Comparison of ENCODE assay signal across 14 cellular contexts in genomic region chr13:40186636-40187323, GRCh38.
A peak's percentile ranks its signal among the peaks of the same experiment; 100 is the strongest.
DNase-seq lines count a peak whose midpoint lies in the region; ATAC-seq and TF ChIP-seq lines count a peak whose summit lies in the region.
"Had no signal": no experiment of that assay in that cellular context is flagged by ENCODE, and none has a peak within 500 bp of the region (broad histone marks: within the 10 kb centered on the region; RNA-seq: fewer than 3 reads in every experiment).

No MANE protein-coding gene starts in this region.

- H3K4me3 ChIP-seq in GM23338 (no peak overlapping the region), neural progenitor cell (no peak overlapping the region), HAP-1 (no peak overlapping the region)
- H3K4me3 ChIP-seq: stomach had no signal

- TF ChIP-seq CTCF in GM23338 (conservative IDR thresholded peaks at IDR 0.05; ENCODE audit: low read depth in 2 of 2) (no peak), neural progenitor cell (IDR thresholded peaks at IDR 0.05) (no peak)

- no peaks in the 10 kb centered on the region for H3K9me2 ChIP-seq in GM23338 (ENCODE audit: insufficient read depth)

- peaks cover 76% of the 10 kb centered on the region for H3K4me1 Mint-ChIP-seq in activated CD4-positive, alpha-beta T cell treated with anti-CD3 and anti-CD28 coated beads, Interleukin-2, amount 10 ng/mL, durations not matched to agents 7 days and 5 days
- peaks cover 26% of the 10 kb centered on the region for H3K4me1 Mint-ChIP-seq in GM23338
- H3K4me1 Mint-ChIP-seq in activated naive CD8-positive, alpha-beta T cell (ENCODE audit: low read depth) = peaks cover 91% of the 10 kb centered on the region
- H3K4me1 Mint-ChIP-seq in neural progenitor cell = peaks cover 40% of the 10 kb centered on the region

- H3K4me2 ChIP-seq in GM23338 (no peak overlapping the region), neural progenitor cell (no peak overlapping the region)
- H3K4me2 ChIP-seq: KMS-11 had no signal

- peaks cover 22% of the 10 kb centered on the region for H3K36me3 Mint-ChIP-seq in activated CD4-positive, alpha-beta T cell treated with anti-CD3 and anti-CD28 coated beads, Interleukin-2, amount 10 ng/mL, durations not matched to agents 7 days and 5 days (ENCODE audit: low read depth)
- H3K36me3 Mint-ChIP-seq in GM23338 (ENCODE audit: low read depth) (no peaks in the 10 kb centered on the region), neural progenitor cell (no peaks in the 10 kb centered on the region)
- peaks cover 7% of the 10 kb centered on the region for H3K36me3 Mint-ChIP-seq in activated naive CD8-positive, alpha-beta T cell
- H3K36me3 Mint-ChIP-seq: memory B cell had no signal

- peaks cover 9% of the 10 kb centered on the region; the same call in 1 of the 2 replicates for H3K4me1 ChIP-seq in GM23338 (ENCODE audit: insufficient read depth)
- peaks cover 37% of the 10 kb centered on the region for H3K4me1 ChIP-seq in neural progenitor cell
- H3K4me1 ChIP-seq in HAP-1 = peaks cover 19% of the 10 kb centered on the region

- H3K9me3 ChIP-seq in neural progenitor cell (ENCODE audit: low read depth) (no peaks in the 10 kb centered on the region), HAP-1 (no peaks in the 10 kb centered on the region)
- H3K9me3 ChIP-seq: stomach had no signal

- POLR2A ChIA-PET in activated CD4-positive, alpha-beta T cell treated with anti-CD3 and anti-CD28 coated beads, Interleukin-2, amount 10 ng/mL, durations not matched to agents 7 days and 5 days (lab: Charles Lee) = no interaction called here

- no peak for ATAC-seq in GM23338
- ATAC-seq: PC-3 had no signal

- H3F3A ChIP-seq in GM23338 (replicated peaks; ENCODE audit: low read depth) = no peaks in the 10 kb centered on the region
- H3F3A ChIP-seq in neural progenitor cell (ENCODE audit: low read depth) = peaks cover 19% of the 10 kb centered on the region

- H3K4me3 Mint-ChIP-seq in activated CD4-positive, alpha-beta T cell treated with anti-CD3 and anti-CD28 coated beads, Interleukin-2, amount 10 ng/mL, durations not matched to agents 7 days and 5 days = peak overlapping the region; percentile 51
- H3K4me3 Mint-ChIP-seq in GM23338 (no peak overlapping the region), neural progenitor cell (no peak overlapping the region)
- H3K4me3 Mint-ChIP-seq in activated naive CD8-positive, alpha-beta T cell = peak overlapping the region; percentile 57
- H3K4me3 Mint-ChIP-seq: memory B cell had no signal

- H4K20me1 ChIP-seq in GM23338 (replicated peaks; ENCODE audit: insufficient read depth) (no peaks in the 10 kb centered on the region), neural progenitor cell (ENCODE audit: low read depth) (no peaks in the 10 kb centered on the region)

- H3K27me3 ChIP-seq in GM23338 (ENCODE audit: insufficient read depth) (no peaks in the 10 kb centered on the region), neural progenitor cell (no peaks in the 10 kb centered on the region), HAP-1 (ENCODE audit: low read depth) (no peaks in the 10 kb centered on the region)
- H3K27me3 ChIP-seq: stomach had no signal

- H3K79me2 ChIP-seq in GM23338 (replicated peaks; ENCODE audit: insufficient read depth) (no peaks in the 10 kb centered on the region), neural progenitor cell (ENCODE audit: low read depth) (no peaks in the 10 kb centered on the region)

- H3K27me3 Mint-ChIP-seq in activated CD4-positive, alpha-beta T cell treated with anti-CD3 and anti-CD28 coated beads, Interleukin-2, amount 10 ng/mL, durations not matched to agents 7 days and 5 days = no peaks in the 10 kb centered on the region
- H3K27me3 Mint-ChIP-seq in GM23338 (ENCODE audit: insufficient read depth, low read depth, poor library complexity) (peaks cover 3% of the 10 kb centered on the region), neural progenitor cell (ENCODE audit: insufficient read depth, low read depth) (peaks cover 3% of the 10 kb centered on the region)
- no peaks in the 10 kb centered on the region for H3K27me3 Mint-ChIP-seq in activated naive CD8-positive, alpha-beta T cell
- H3K27me3 Mint-ChIP-seq: memory B cell had no signal

- peak overlapping the region; percentile 95 for H3K27ac Mint-ChIP-seq in activated CD4-positive, alpha-beta T cell treated with anti-CD3 and anti-CD28 coated beads, Interleukin-2, amount 10 ng/mL, durations not matched to agents 7 days and 5 days
- H3K27ac Mint-ChIP-seq in GM23338 = no peak overlapping the region
- peak overlapping the region; percentile 67 for H3K27ac Mint-ChIP-seq in activated naive CD8-positive, alpha-beta T cell
- H3K27ac Mint-ChIP-seq in neural progenitor cell = peak overlapping the region; percentile 65
- H3K27ac Mint-ChIP-seq: memory B cell had no signal

- CTCF ChIA-PET in activated CD4-positive, alpha-beta T cell treated with anti-CD3 and anti-CD28 coated beads, Interleukin-2, amount 10 ng/mL, durations not matched to agents 7 days and 5 days (lab: Charles Lee) = interaction anchor here (0.6 to 1.9 kb wide), 9 partner anchors 12 to 411 kb away, joined by 3 to 8 read pairs (median 3); no protein-coding TSS in a partner anchor

- no peak for DNase-seq in activated CD4-positive, alpha-beta T cell treated with anti-CD3 and anti-CD28 coated beads, Interleukin-2, amount 10 ng/mL, durations not matched to agents 7 days and 5 days
- no peak for DNase-seq in activated CD4-positive, alpha-beta T cell treated with anti-CD3 and anti-CD28 coated beads for 1 hour
- DNase-seq in GM23338 (ENCODE audit: low spot score) = no peak
- no peak for DNase-seq in neural progenitor cell (ENCODE audit: low spot score)
- DNase-seq in HAP-1 (ENCODE audit: low spot score in 2 of 2) = no peak
- DNase-seq in kidney tubule cell (ENCODE audit: low spot score) = no peak
- DNase-seq in dermis blood vessel endothelial cell = no peak
- DNase-seq: amygdala, NCI-H1092, PC-3, stomach had no signal

- peaks cover 9% of the 10 kb centered on the region for H3K9me3 Mint-ChIP-seq in activated CD4-positive, alpha-beta T cell treated with anti-CD3 and anti-CD28 coated beads, Interleukin-2, amount 10 ng/mL, durations not matched to agents 7 days and 5 days
- no peaks in the 10 kb centered on the region for H3K9me3 Mint-ChIP-seq in GM23338
- H3K9me3 Mint-ChIP-seq in activated naive CD8-positive, alpha-beta T cell (ENCODE audit: low read depth) = no peaks in the 10 kb centered on the region
- no peaks in the 10 kb centered on the region for H3K9me3 Mint-ChIP-seq in neural progenitor cell
- H3K9me3 Mint-ChIP-seq: memory B cell had no signal

- in situ Hi-C loops in HAP-1 (cut with MboI; ENCODE audit: low sequenced_read_pairs) = no loop called here

- no peak overlapping the region for H3K9ac ChIP-seq in neural progenitor cell
- H3K9ac ChIP-seq: KMS-11 had no signal

- H2AFZ ChIP-seq in GM23338 = 0 out of 2 replicates have a peak overlapping the region, but pooled peaks have one; percentile 14
- no peak overlapping the region for H2AFZ ChIP-seq in neural progenitor cell (replicated peaks)

- H3K36me3 ChIP-seq in GM23338 (ENCODE audit: insufficient read depth) (no peaks in the 10 kb centered on the region), neural progenitor cell (no peaks in the 10 kb centered on the region), HAP-1 (replicated peaks) (no peaks in the 10 kb centered on the region)
- H3K36me3 ChIP-seq: stomach had no signal

- H3K27ac ChIP-seq in GM23338 (ENCODE audit: low read depth) = no peak overlapping the region
- no peak overlapping the region for H3K27ac ChIP-seq in neural progenitor cell
- H3K27ac ChIP-seq: KMS-11 had no signal

TF ChIP-seq in GM23338, 12 proteins besides CTCF, POLR2A, EP300 and RAD21:
- no peak for TF ChIP-seq ZNF331 (CRISPR knock-in tag; IDR thresholded peaks at IDR 0.05; ENCODE audit: low read depth)
- TF ChIP-seq EZH2 (IDR thresholded peaks at IDR 0.05; ENCODE audit: low read depth, unreplicated experiment) = no peak
- TF ChIP-seq POLR2AphosphoS5 (IDR thresholded peaks at IDR 0.05; ENCODE audit: low read depth) = no peak
- TF ChIP-seq, protein P1, sequence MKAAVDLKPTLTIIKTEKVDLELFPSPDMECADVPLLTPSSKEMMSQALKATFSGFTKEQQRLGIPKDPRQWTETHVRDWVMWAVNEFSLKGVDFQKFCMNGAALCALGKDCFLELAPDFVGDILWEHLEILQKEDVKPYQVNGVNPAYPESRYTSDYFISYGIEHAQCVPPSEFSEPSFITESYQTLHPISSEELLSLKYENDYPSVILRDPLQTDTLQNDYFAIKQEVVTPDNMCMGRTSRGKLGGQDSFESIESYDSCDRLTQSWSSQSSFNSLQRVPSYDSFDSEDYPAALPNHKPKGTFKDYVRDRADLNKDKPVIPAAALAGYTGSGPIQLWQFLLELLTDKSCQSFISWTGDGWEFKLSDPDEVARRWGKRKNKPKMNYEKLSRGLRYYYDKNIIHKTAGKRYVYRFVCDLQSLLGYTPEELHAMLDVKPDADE (IDR thresholded peaks at IDR 0.05) = no peak
- TF ChIP-seq ZNF114 (CRISPR knock-in tag; IDR thresholded peaks at IDR 0.05) = no peak

Comparison
In these comparisons a context has a peak if more than half of its experiments do, and no peak if none do; other contexts are left out.
1. H3K4me3 Mint-ChIP-seq: peak in activated CD4-positive, alpha-beta T cell treated with anti-CD3 and anti-CD28 coated beads, Interleukin-2, amount 10 ng/mL, durations not matched to agents 7 days and 5 days (single experiment) and activated naive CD8-positive, alpha-beta T cell (single experiment); none in GM23338 (single experiment) and neural progenitor cell (single experiment).